In genomic region chr2:73995810-73996209, GRCh38 we compare ENCODE assay signal across 1 cellular context.
A peak's percentile ranks its signal among the peaks of the same experiment; 100 is the strongest.
TF ChIP-seq lines count a peak whose summit lies in the region.

No MANE protein-coding gene starts in this region.

TF ChIP-seq in K562, 482 proteins besides CTCF, POLR2A, EP300 and RAD21 (continued from another document and continues in another):
- TF ChIP-seq THAP12 (CRISPR knock-in tag; IDR thresholded peaks at IDR 0.05) (no peak), CCNT2 (IDR thresholded peaks at IDR 0.05; ENCODE audit: borderline replicate concordance, extremely low read depth, insufficient read length, low read depth, low read length) (no peak), ETS2 (tag; IDR thresholded peaks at IDR 0.05; ENCODE audit: borderline replicate concordance, poor library complexity, severe bottlenecking) (no peak), CHD4 (IDR thresholded peaks at IDR 0.05; ENCODE audit: insufficient read depth, insufficient replicate concordance, low read depth, low read length, poor library complexity, severe bottlenecking) (no peak), SMAD3 (CRISPR knock-in tag; conservative IDR thresholded peaks at IDR 0.05) (no peak), BRCA1 (IDR thresholded peaks at IDR 0.05) (no peak), BRCA1 (CRISPR knock-in tag; IDR thresholded peaks at IDR 0.05) (no peak), ZNF121 (CRISPR knock-in tag; conservative IDR thresholded peaks at IDR 0.05) (no peak), TFAP4 (CRISPR knock-in tag; IDR thresholded peaks at IDR 0.05; ENCODE audit: borderline replicate concordance) (peak; percentile 32; the same call in 1 of the 2 replicates), MTA3 (IDR thresholded peaks at IDR 0.05; ENCODE audit: borderline replicate concordance) (0 out of 2 replicates have a peak, but pooled peaks have one; percentile 45), ZBTB5 (IDR thresholded peaks at IDR 0.05) (no peak), ZNF184 (CRISPR knock-in tag; IDR thresholded peaks at IDR 0.05) (no peak), MLX (CRISPR knock-in tag; conservative IDR thresholded peaks at IDR 0.05) (no peak), SIN3B (IDR thresholded peaks at IDR 0.05; ENCODE audit: low read depth) (no peak), SMARCB1 (IDR thresholded peaks at IDR 0.05; ENCODE audit: insufficient read length, low read depth) (no peak), GABPB1 (CRISPR knock-in tag; IDR thresholded peaks at IDR 0.05) (no peak), CAMTA2 (CRISPR knock-in tag; conservative IDR thresholded peaks at IDR 0.05) (no peak), ZZZ3 (IDR thresholded peaks at IDR 0.05) (no peak), NFYB (IDR thresholded peaks at IDR 0.05; ENCODE audit: extremely low read depth, insufficient read length) (no peak), RREB1 (CRISPR knock-in tag; IDR thresholded peaks at IDR 0.05) (no peak), SAFB2 (IDR thresholded peaks at IDR 0.05; ENCODE audit: borderline replicate concordance, low read depth, low read length, severe bottlenecking) (no peak), MAFK (IDR thresholded peaks at IDR 0.05; ENCODE audit: low read length) (no peak), ZNF507 (tag; conservative IDR thresholded peaks at IDR 0.05) (no peak), KLF1 (tag; IDR thresholded peaks at IDR 0.05) (no peak), ZFP30 (CRISPR knock-in tag; IDR thresholded peaks at IDR 0.05; ENCODE audit: borderline replicate concordance) (no peak), NFIX (CRISPR knock-in tag; IDR thresholded peaks at IDR 0.05; ENCODE audit: low read depth) (no peak), YY1 (IDR thresholded peaks at IDR 0.05; ENCODE audit: borderline replicate concordance in 1 of 3, control insufficient read depth in 1 of 3, extremely low read depth in 1 of 3, insufficient read depth in 3 of 3, insufficient read length in 1 of 3, insufficient replicate concordance in 2 of 3, low read depth in 1 of 3, low read length in 2 of 3) (peak in 1 of 3 experiments; percentile 79), ZNF76 (CRISPR knock-in tag; IDR thresholded peaks at IDR 0.05; ENCODE audit: borderline replicate concordance) (no peak), ZNF217 (CRISPR knock-in tag; IDR thresholded peaks at IDR 0.05) (no peak), ZNF408 (CRISPR knock-in tag; IDR thresholded peaks at IDR 0.05; ENCODE audit: low read depth) (no peak), TCF3 (CRISPR knock-in tag; IDR thresholded peaks at IDR 0.05) (peak; percentile 55; the same call in 1 of the 2 replicates), NCOR1 (IDR thresholded peaks at IDR 0.05) (no peak), ATF6 (CRISPR knock-in tag; IDR thresholded peaks at IDR 0.05) (no peak), MTF1 (CRISPR knock-in tag; IDR thresholded peaks at IDR 0.05; ENCODE audit: borderline replicate concordance) (no peak), FOXK2 (conservative IDR thresholded peaks at IDR 0.05 in 1 of 2, IDR thresholded peaks at IDR 0.05 in 1 of 2; ENCODE audit: low read depth in 2 of 2) (peak; percentile 73 to 79), STAT6 (CRISPR knock-in tag; IDR thresholded peaks at IDR 0.05) (no peak), NCOA4 (IDR thresholded peaks at IDR 0.05; ENCODE audit: partially characterized antibody) (no peak), VEZF1 (CRISPR knock-in tag; IDR thresholded peaks at IDR 0.05) (peak; percentile 27; the same call in 1 of the 2 replicates)
